ENCODE assay signal across 33 cellular contexts in genomic region chr13:109954441-109954840, GRCh38.
"Had no signal": no experiment of that assay in that cellular context is flagged by ENCODE, and none has a peak within 500 bp of the region (broad histone marks: within the 10 kb centered on the region; RNA-seq: fewer than 3 reads in every experiment).

No MANE protein-coding gene starts in this region.

- H3K36me3 ChIP-seq: adrenal gland, brain microvascular endothelial cell, breast epithelium had no signal

- H3K4me1 Mint-ChIP-seq: activated B cell treated with CpG ODN at 0.5 μM for 24 hours; activated CD4-positive, alpha-beta T cell treated with anti-CD3 and anti-CD28 coated beads, Interleukin-2, amount 10 ng/mL, durations not matched to agents 24 days and 14 days; activated naive CD8-positive, alpha-beta T cell treated with anti-CD3 and anti-CD28 coated beads for 36 hours; activated T-helper 17 cell treated with anti-CD3 and anti-CD28 coated beads, Interleukin-2, amount 50 U/mL, for 72 hours; T-cell had no signal

- H3K27me3 ChIP-seq: adrenal gland, body of pancreas, brain microvascular endothelial cell, breast epithelium had no signal

- H3K27ac ChIP-seq: adrenal gland, body of pancreas, brain microvascular endothelial cell, breast epithelium had no signal

- H3K27me3 Mint-ChIP-seq: activated B cell treated with CpG ODN at 0.5 μM for 24 hours; activated CD4-positive, alpha-beta memory T cell treated with anti-CD3 and anti-CD28 coated beads for 36 hours; activated CD4-positive, alpha-beta T cell treated with anti-CD3 and anti-CD28 coated beads, Interleukin-2, amount 10 ng/mL, durations not matched to agents 24 days and 14 days; activated CD8-positive, alpha-beta T cell treated with anti-CD3 and anti-CD28 coated beads for 36 hours; T-cell had no signal

- H3K4me1 ChIP-seq: adrenal gland, body of pancreas, breast epithelium had no signal

- H3K9me3 ChIP-seq: adrenal gland had no signal

- H3K36me3 Mint-ChIP-seq: activated CD4-positive, alpha-beta memory T cell treated with anti-CD3 and anti-CD28 coated beads for 36 hours; activated naive CD4-positive, alpha-beta T cell treated with anti-CD3 and anti-CD28 coated beads, Interleukin-2, amount 50 U/mL, for 72 hours; activated naive CD8-positive, alpha-beta T cell treated with anti-CD3 and anti-CD28 coated beads for 36 hours; T-cell had no signal

- H3K9me3 Mint-ChIP-seq: activated CD4-positive, alpha-beta T cell treated with anti-CD3 and anti-CD28 coated beads, Interleukin-2, amount 10 ng/mL, durations not matched to agents 24 days and 14 days; activated T-helper 1 cell treated with anti-CD3 and anti-CD28 coated beads, Interleukin-12 subunit alpha, Interleukin-12 subunit beta, Interleukin-2, Interleukin-4 antibody, amounts not matched to agents 30 ng/mL and 10 ng/mL and 1 ng/mL, durations not matched to agents 14 hours and 24 hours and 36 hours; activated T-helper 17 cell treated with anti-CD3 and anti-CD28 coated beads, Interleukin-2, amount 50 U/mL, for 72 hours; T-helper 2 cell treated with Interferon-gamma antibody and Interleukin-4, amounts not matched to agents 5 μg/mL and 100 μg/mL, for 36 hours had no signal

- H3K27ac Mint-ChIP-seq: activated B cell treated with CpG ODN at 0.5 μM for 24 hours; activated CD4-positive, alpha-beta memory T cell treated with anti-CD3 and anti-CD28 coated beads for 36 hours; activated CD4-positive, alpha-beta T cell treated with anti-CD3 and anti-CD28 coated beads, Interleukin-2, amount 10 ng/mL, durations not matched to agents 24 days and 14 days; activated CD8-positive, alpha-beta T cell treated with anti-CD3 and anti-CD28 coated beads for 36 hours; activated naive CD4-positive, alpha-beta T cell treated with anti-CD3 and anti-CD28 coated beads for 36 hours; activated naive CD4-positive, alpha-beta T cell treated with anti-CD3 and anti-CD28 coated beads, Interleukin-2, amount 50 U/mL, for 72 hours; activated naive CD8-positive, alpha-beta T cell treated with anti-CD3 and anti-CD28 coated beads for 36 hours; activated T-cell treated with anti-CD3 and anti-CD28 coated beads, Interleukin-2, amount 50 U/mL, for 72 hours; activated T-helper 1 cell treated with anti-CD3 and anti-CD28 coated beads, Interleukin-12 subunit alpha, Interleukin-12 subunit beta, Interleukin-2, Interleukin-4 antibody, amounts not matched to agents 30 ng/mL and 10 ng/mL and 1 ng/mL, durations not matched to agents 14 hours and 24 hours and 36 hours; activated T-helper 17 cell treated with anti-CD3 and anti-CD28 coated beads, Interleukin-2, amount 50 U/mL, for 72 hours; T-cell; T-helper 2 cell treated with Interferon-gamma antibody and Interleukin-4, amounts not matched to agents 5 μg/mL and 100 μg/mL, for 36 hours had no signal

- DNase-seq: activated B cell treated with CpG ODN at 0.5 μM for 24 hours; activated CD4-positive, alpha-beta memory T cell treated with anti-CD3 and anti-CD28 coated beads for 36 hours; activated CD4-positive, alpha-beta T cell treated with anti-CD3 and anti-CD28 coated beads for 4 hours; activated CD4-positive, alpha-beta T cell treated with anti-CD3 and anti-CD28 coated beads, Interleukin-2, amount 10 ng/mL, durations not matched to agents 24 days and 14 days; activated CD4-positive, alpha-beta T cell treated with anti-CD3 and anti-CD28 coated beads, Interleukin-2, amount 50 U/mL, for 1 hour; activated CD4-positive, alpha-beta T cell treated with anti-CD3 and anti-CD28 coated beads, Interleukin-2, amount 50 U/mL, for 4 hours; activated CD4-positive, CD25-positive, alpha-beta regulatory T cell treated with anti-CD3 and anti-CD28 coated beads, Interleukin-2, amount 50 U/mL, for 72 hours; activated CD8-positive, alpha-beta memory T cell treated with anti-CD3 and anti-CD28 coated beads, Interleukin-2, amount 50 U/mL, for 4 hours; activated CD8-positive, alpha-beta T cell treated with anti-CD3 and anti-CD28 coated beads for 36 hours; activated effector memory CD4-positive, alpha-beta T cell treated with anti-CD3 and anti-CD28 coated beads, Interleukin-2, amount 50 U/mL, for 16 hours; activated gamma-delta T cell treated with Interleukin-2 at 50 U/mL for 16 hours; activated naive CD4-positive, alpha-beta T cell; activated naive CD4-positive, alpha-beta T cell treated with anti-CD3 and anti-CD28 coated beads for 36 hours; activated naive CD4-positive, alpha-beta T cell treated with anti-CD3 and anti-CD28 coated beads, Interleukin-2, amount 50 U/mL, for 16 hours; activated naive CD8-positive, alpha-beta T cell treated with anti-CD3 and anti-CD28 coated beads for 36 hours; activated T-cell treated with anti-CD3 and anti-CD28 coated beads for 4 hours; activated T-cell treated with anti-CD3 and anti-CD28 coated beads, Interleukin-2, amount 50 U/mL, for 1 hour; activated T-cell treated with anti-CD3 and anti-CD28 coated beads, Interleukin-2, amount 50 U/mL, for 4 hours; activated T-cell treated with anti-CD3 and anti-CD28 coated beads, Interleukin-2, amount 50 U/mL, for 72 hours; adrenal gland; amniotic stem cell; aorta; body of pancreas; brain microvascular endothelial cell; central memory CD4-positive, alpha-beta T cell; T-cell; T-helper 2 cell; T-helper 9 cell had no signal

- ATAC-seq: activated CD8-positive, alpha-beta T cell treated with anti-CD3 and anti-CD28 coated beads for 36 hours; activated naive CD4-positive, alpha-beta T cell treated with anti-CD3 and anti-CD28 coated beads, Interleukin-2, amount 50 U/mL, for 72 hours; activated T-cell treated with anti-CD3 and anti-CD28 coated beads, Interleukin-2, amount 50 U/mL, for 4 hours; activated T-cell treated with anti-CD3 and anti-CD28 coated beads, Interleukin-2, amount 50 U/mL, for 72 hours; activated T-helper 17 cell treated with anti-CD3 and anti-CD28 coated beads, Interleukin-2, amount 50 U/mL, for 72 hours; body of pancreas; T-cell had no signal

- H3K4me3 Mint-ChIP-seq: activated B cell treated with CpG ODN at 0.5 μM for 24 hours; activated CD4-positive, alpha-beta memory T cell treated with anti-CD3 and anti-CD28 coated beads for 36 hours; activated CD4-positive, alpha-beta T cell treated with anti-CD3 and anti-CD28 coated beads, Interleukin-2, amount 10 ng/mL, durations not matched to agents 24 days and 14 days; activated CD8-positive, alpha-beta T cell treated with anti-CD3 and anti-CD28 coated beads for 36 hours; activated naive CD4-positive, alpha-beta T cell treated with anti-CD3 and anti-CD28 coated beads for 36 hours; activated naive CD8-positive, alpha-beta T cell treated with anti-CD3 and anti-CD28 coated beads for 36 hours; activated T-cell treated with anti-CD3 and anti-CD28 coated beads, Interleukin-2, amount 50 U/mL, for 4 hours; activated T-cell treated with anti-CD3 and anti-CD28 coated beads, Interleukin-2, amount 50 U/mL, for 72 hours; activated T-helper 1 cell treated with anti-CD3 and anti-CD28 coated beads, Interleukin-12 subunit alpha, Interleukin-12 subunit beta, Interleukin-2, Interleukin-4 antibody, amounts not matched to agents 30 ng/mL and 10 ng/mL and 1 ng/mL, durations not matched to agents 14 hours and 24 hours and 36 hours; activated T-helper 17 cell treated with anti-CD3 and anti-CD28 coated beads, Interleukin-2, amount 50 U/mL, for 72 hours; T-cell; T-helper 2 cell treated with Interferon-gamma antibody and Interleukin-4, amounts not matched to agents 5 μg/mL and 100 μg/mL, for 36 hours had no signal

- H3K4me3 ChIP-seq: adrenal gland, body of pancreas, breast epithelium had no signal
